In the genomic region with DNA sequence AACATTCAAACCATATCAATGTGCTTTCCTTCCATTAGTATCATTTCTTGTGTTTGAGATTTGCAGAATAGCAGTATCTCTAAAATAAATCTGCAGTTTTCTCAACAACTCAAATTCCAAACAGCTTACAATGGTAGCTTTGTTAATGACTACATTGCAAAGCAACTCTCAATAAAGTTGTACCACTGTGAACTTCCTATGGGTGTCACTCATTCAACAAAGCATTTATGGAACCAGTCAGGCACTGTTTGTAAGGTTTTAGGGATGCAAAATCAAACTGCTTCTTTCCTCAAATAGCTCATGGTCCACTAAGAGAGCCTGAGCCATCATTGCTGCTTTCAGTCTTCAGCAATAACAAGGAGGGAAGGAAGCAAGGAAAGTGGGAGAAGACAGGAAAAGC, we compare ENCODE assay signal across 12 cellular contexts.
A peak's percentile ranks its signal among the peaks of the same experiment; 100 is the strongest.
DNase-seq lines count a peak whose midpoint lies in the region; ATAC-seq, FAIRE-seq and TF ChIP-seq lines count a peak whose summit lies in the region.
"Had no signal": no experiment of that assay in that cellular context is flagged by ENCODE, and none has a peak within 500 bp of the region (broad histone marks: within the 10 kb centered on the region; RNA-seq: fewer than 3 reads in every experiment).

No MANE protein-coding gene starts in this region.

- no peak for ATAC-seq in GM21447 (IDR thresholded peaks at IDR 0.05; ENCODE audit: unreplicated experiment)

- H3K36me3 ChIP-seq in astrocyte (ENCODE audit: insufficient read depth, low read length) (no peaks in the 10 kb centered on the region), prostate gland (no peaks in the 10 kb centered on the region)

- H3K27ac ChIP-seq in astrocyte (ENCODE audit: low read depth, low read length): no peak overlapping the region
- H3K27ac ChIP-seq in prostate gland: no peak overlapping the region

- H3K27me3 Mint-ChIP-seq in HFFc6 (ENCODE audit: insufficient read depth) (peaks cover 14% of the 10 kb centered on the region), astrocyte (ENCODE audit: low read depth, unreplicated experiment) (no peaks in the 10 kb centered on the region)

- intact Hi-C loops in prostate gland (cut with DNase I): loop anchor here (5.0 to 10.0 kb wide), 4 partner anchors 91 to 349 kb away; a partner anchor contains a TSS

- no peak for TF ChIP-seq POLR2A in prostate gland (IDR thresholded peaks at IDR 0.05)

- H3K36me3 Mint-ChIP-seq in HFFc6 (ENCODE audit: low read depth) (no peaks in the 10 kb centered on the region), astrocyte (ENCODE audit: low read depth, unreplicated experiment) (no peaks in the 10 kb centered on the region)
- H3K36me3 Mint-ChIP-seq: mesothelial cell of epicardium had no signal

- H3K4me3 Mint-ChIP-seq in HFFc6 (no peak overlapping the region), astrocyte (ENCODE audit: unreplicated experiment) (no peak overlapping the region)
- H3K4me3 Mint-ChIP-seq: mesothelial cell of epicardium had no signal

- H3K79me2 ChIP-seq in astrocyte (ENCODE audit: insufficient read depth, low read length): no peaks in the 10 kb centered on the region

- FAIRE-seq in astrocyte (lab: Jason Lieb, UNC): no peak

- peaks cover 55% of the 10 kb centered on the region for H3K4me1 Mint-ChIP-seq in HFFc6 (ENCODE audit: low read depth)
- peaks cover 25% of the 10 kb centered on the region for H3K4me1 Mint-ChIP-seq in astrocyte (ENCODE audit: low read depth, unreplicated experiment)

- no peaks in the 10 kb centered on the region for H3K9me3 Mint-ChIP-seq in HFFc6
- H3K9me3 Mint-ChIP-seq in astrocyte (ENCODE audit: unreplicated experiment): no peaks in the 10 kb centered on the region

- TF ChIP-seq CTCF in HFFc6 (IDR thresholded peaks at IDR 0.05) (peak; percentile 38; the same call in 1 of the 2 replicates), astrocyte (IDR thresholded peaks at IDR 0.05; ENCODE audit: insufficient read depth, low read depth, low read length) (no peak), prostate gland (IDR thresholded peaks at IDR 0.05) (no peak)

- H3K9me3 ChIP-seq in astrocyte (ENCODE audit: insufficient read depth, low read depth, low read length) (no peaks in the 10 kb centered on the region), prostate gland (no peaks in the 10 kb centered on the region)

- H3K4me1 ChIP-seq in astrocyte (ENCODE audit: insufficient read depth, low read length) (peaks cover 9% of the 10 kb centered on the region), prostate gland (replicated peaks) (no peaks in the 10 kb centered on the region)

- no peak overlapping the region for H2AFZ ChIP-seq in astrocyte (ENCODE audit: low read depth, low read length)

- H3K9ac ChIP-seq in astrocyte (ENCODE audit: low read length): no peak overlapping the region
- H3K9ac ChIP-seq: BLaER1 treated with 17β-estradiol and CSF1 and Interleukin-3, amounts not matched to agents 10 nM and 100 nM had no signal

- H3K27ac Mint-ChIP-seq in HFFc6 (peak overlapping the region; percentile 50; the same call in 1 of the 2 replicates), astrocyte (ENCODE audit: unreplicated experiment) (peak overlapping the region; percentile 12)
- H3K27ac Mint-ChIP-seq: mesothelial cell of epicardium had no signal

- H3K27me3 ChIP-seq in astrocyte (ENCODE audit: insufficient read depth, low read length) (no peaks in the 10 kb centered on the region), prostate gland (replicated peaks; ENCODE audit: insufficient read depth) (no peaks in the 10 kb centered on the region)
- H3K27me3 ChIP-seq: BLaER1 treated with 17β-estradiol and CSF1 and Interleukin-3, amounts not matched to agents 10 nM and 100 nM had no signal

- H4K20me1 ChIP-seq in astrocyte (ENCODE audit: insufficient read depth, low read length): no peaks in the 10 kb centered on the region

- H3K4me2 ChIP-seq in astrocyte (ENCODE audit: low read length): no peak overlapping the region

- no peak overlapping the region for H3K4me3 ChIP-seq in astrocyte (ENCODE audit: insufficient read depth, low read depth, low read length)
- H3K4me3 ChIP-seq in prostate gland: no peak overlapping the region
- H3K4me3 ChIP-seq: BLaER1 treated with 17β-estradiol and CSF1 and Interleukin-3, amounts not matched to agents 10 nM and 100 nM had no signal

- DNase-seq in Ammon's horn (ENCODE audit: low spot score) (peak; percentile 58), HFFc6 (peak; percentile 57), astrocyte (ENCODE audit: low read depth) (peak; percentile 16), medulla oblongata (ENCODE audit: extremely low spot score) (peak; percentile 72), prostate gland (ENCODE audit: low spot score) (no peak), epidermal melanocyte (ENCODE audit: insufficient read length, low spot score) (no peak)
- DNase-seq in activated CD8-positive, alpha-beta memory T cell treated with anti-CD3 and anti-CD28 coated beads, Interleukin-2, amount 50 U/mL, for 48 hours: no peak
- DNase-seq: dermis blood vessel endothelial cell, NCI-H2171 treated with DMSO at 0.1 percent for 48 hours had no signal

Comparison
In these comparisons a context has a peak if more than half of its experiments do, and no peak if none do; other contexts are left out.
1. DNase-seq: peak in Ammon's horn (single experiment), HFFc6 (single experiment), astrocyte (single experiment) and medulla oblongata (single experiment); none in activated CD8-positive, alpha-beta memory T cell treated with anti-CD3 and anti-CD28 coated beads, Interleukin-2, amount 50 U/mL, for 48 hours (single experiment), prostate gland (single experiment) and epidermal melanocyte (single experiment).